In the genomic region with DNA sequence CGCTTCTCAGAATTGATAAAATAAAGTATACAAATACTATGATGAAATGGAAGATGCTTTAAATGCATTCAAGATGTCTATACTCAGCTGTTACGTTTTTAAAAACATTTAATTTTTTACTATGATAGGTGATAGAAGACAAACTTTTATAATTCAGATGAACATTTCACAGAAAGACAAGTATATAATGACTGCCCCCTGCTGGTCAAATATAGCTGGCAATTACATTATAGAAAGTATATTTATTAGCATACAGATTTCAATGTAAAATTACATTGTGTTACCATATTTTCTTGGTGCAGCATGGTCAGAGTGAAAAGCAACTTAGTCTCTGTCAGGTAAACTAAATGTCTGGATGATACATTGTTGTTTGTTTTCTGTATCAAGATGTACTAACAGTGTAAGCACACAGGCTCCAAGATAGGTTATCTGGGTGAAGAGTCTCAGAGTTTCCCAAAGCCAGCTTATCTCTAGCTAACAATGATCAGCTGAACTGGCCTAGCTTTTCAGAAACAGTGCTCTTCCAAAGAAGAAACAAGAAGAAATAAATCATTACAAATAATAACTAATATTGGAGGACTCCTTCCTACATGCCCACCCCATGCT, we compare ENCODE assay signal across 9 cellular contexts. TPM values are rescaled to one million over a fixed set of nuclear protein-coding genes. Genes with fewer than 3 reads are reported as not detected.
DNase-seq lines count a peak whose midpoint lies in the region; ATAC-seq and TF ChIP-seq lines count a peak whose summit lies in the region.
"Had no signal": no experiment of that assay in that cellular context is flagged by ENCODE, and none has a peak within 500 bp of the region (broad histone marks: within the 10 kb centered on the region; RNA-seq: fewer than 3 reads in every experiment).

No MANE protein-coding gene starts in this region.

- H3K27me3 Mint-ChIP-seq in activated naive CD4-positive, alpha-beta T cell treated with anti-CD3 and anti-CD28 coated beads for 36 hours (ENCODE audit: low read depth) = no peaks in the 10 kb centered on the region
- no peaks in the 10 kb centered on the region for H3K27me3 Mint-ChIP-seq in mesothelial cell of epicardium (ENCODE audit: low read depth)

- no peak for ATAC-seq in body of pancreas
- ATAC-seq in GM18519 (IDR thresholded peaks at IDR 0.05; ENCODE audit: low FRiP score, unreplicated experiment) = no peak
- ATAC-seq in GM18861 (IDR thresholded peaks at IDR 0.05; ENCODE audit: unreplicated experiment) = no peak
- no peak for ATAC-seq in GM21447 (IDR thresholded peaks at IDR 0.05; ENCODE audit: unreplicated experiment)
- ATAC-seq: activated naive CD4-positive, alpha-beta T cell treated with anti-CD3 and anti-CD28 coated beads, Interleukin-2, amount 50 U/mL, for 72 hours had no signal

- H3K27ac ChIP-seq in body of pancreas = no peak overlapping the region

- peak; percentile 27 for DNase-seq in activated naive CD4-positive, alpha-beta T cell treated with anti-CD3 and anti-CD28 coated beads for 36 hours
- no peak for DNase-seq in activated naive CD4-positive, alpha-beta T cell (lab: John Stamatoyannopoulos, UW)
- DNase-seq in MV-4-11 (lab: John Stamatoyannopoulos, UW) = peak; percentile 2
- peak; percentile 12 to 21 (median 16) for DNase-seq in body of pancreas
- DNase-seq in mesothelial cell of epicardium (ENCODE audit: low spot score in 2 of 2, unreplicated experiment in 2 of 2) = no peak

- no peak for TF ChIP-seq POLR2A in body of pancreas (IDR thresholded peaks at IDR 0.05)

- TF ChIP-seq CTCF in body of pancreas (IDR thresholded peaks at IDR 0.05) (peak; percentile 27 to 64 (median 49)), mesothelial cell of epicardium (IDR thresholded peaks at IDR 0.05; ENCODE audit: unreplicated experiment) (peak; percentile 90)

- intact Hi-C loops in activated naive CD4-positive, alpha-beta T cell treated with anti-CD3 and anti-CD28 coated beads for 36 hours (cut with micrococcal nuclease) = loop anchor here (1.0 to 5.0 kb wide), 3 partner anchors 240 to 419 kb away; no protein-coding TSS in a partner anchor
- intact Hi-C loops in body of pancreas (cut with DNase I) = loop anchor here (10.0 kb wide), 1 partner anchor 242 kb away; no protein-coding TSS in a partner anchor

- no peaks in the 10 kb centered on the region for H3K4me1 Mint-ChIP-seq in activated naive CD4-positive, alpha-beta T cell treated with anti-CD3 and anti-CD28 coated beads for 36 hours (ENCODE audit: low read depth)
- no peaks in the 10 kb centered on the region for H3K4me1 Mint-ChIP-seq in mesothelial cell of epicardium

- no peaks in the 10 kb centered on the region for H3K36me3 Mint-ChIP-seq in activated naive CD4-positive, alpha-beta T cell treated with anti-CD3 and anti-CD28 coated beads for 36 hours (ENCODE audit: low read depth)
- H3K36me3 Mint-ChIP-seq in mesothelial cell of epicardium = peaks cover 1% of the 10 kb centered on the region
- H3K36me3 Mint-ChIP-seq: activated naive CD4-positive, alpha-beta T cell treated with anti-CD3 and anti-CD28 coated beads, Interleukin-2, amount 50 U/mL, for 72 hours had no signal

- H3K27me3 ChIP-seq in body of pancreas = no peaks in the 10 kb centered on the region

- no peaks in the 10 kb centered on the region for H3K4me1 ChIP-seq in body of pancreas

- no peaks in the 10 kb centered on the region for H3K36me3 ChIP-seq in body of pancreas (replicated peaks in 1 of 2; ENCODE audit: insufficient read depth in 1 of 2, low read depth in 2 of 2)

- no peak overlapping the region for H3K4me3 ChIP-seq in body of pancreas

- CTCF ChIA-PET in activated naive CD4-positive, alpha-beta T cell treated with anti-CD3 and anti-CD28 coated beads for 36 hours (lab: Charles Lee) = interaction anchor here (0.6 to 3.1 kb wide), 12 partner anchors 8 to 244 kb away, joined by 3 to 22 read pairs (median 4); no protein-coding TSS in a partner anchor

- no peak overlapping the region for H3K4me3 Mint-ChIP-seq in activated naive CD4-positive, alpha-beta T cell treated with anti-CD3 and anti-CD28 coated beads for 36 hours
- no peak overlapping the region for H3K4me3 Mint-ChIP-seq in mesothelial cell of epicardium

- H3K9me3 ChIP-seq in body of pancreas = no peaks in the 10 kb centered on the region

- H3K9me3 Mint-ChIP-seq in activated naive CD4-positive, alpha-beta T cell treated with anti-CD3 and anti-CD28 coated beads for 36 hours = no peaks in the 10 kb centered on the region
- peaks cover 13% of the 10 kb centered on the region for H3K9me3 Mint-ChIP-seq in mesothelial cell of epicardium
- H3K9me3 Mint-ChIP-seq: activated naive CD4-positive, alpha-beta T cell treated with anti-CD3 and anti-CD28 coated beads, Interleukin-2, amount 50 U/mL, for 72 hours had no signal

- WGBS in body of pancreas, 2 donors = 41 to 51% methylated on average over 2 of the region's 2 CpGs

- H3K27ac Mint-ChIP-seq in activated naive CD4-positive, alpha-beta T cell treated with anti-CD3 and anti-CD28 coated beads for 36 hours = no peak overlapping the region
- H3K27ac Mint-ChIP-seq in mesothelial cell of epicardium = no peak overlapping the region
- H3K27ac Mint-ChIP-seq: activated naive CD4-positive, alpha-beta T cell treated with anti-CD3 and anti-CD28 coated beads, Interleukin-2, amount 50 U/mL, for 72 hours had no signal

RNA-seq across cellular contexts. Expression of gene SRPX, which starts 54.1 kb away (rescaled TPM):
- not detected for total RNA-seq in activated naive CD4-positive, alpha-beta T cell treated with anti-CD3 and anti-CD28 coated beads for 36 hours
- 10 to 100 TPM; 42.5 to 78.4 TPM for total RNA-seq in body of pancreas
- total RNA-seq in mesothelial cell of epicardium = 14.5 to 18.6 TPM (median 17.1 TPM) in 3 replicates
- total RNA-seq: activated naive CD4-positive, alpha-beta T cell treated with anti-CD3 and anti-CD28 coated beads, Interleukin-2, amount 50 U/mL, for 72 hours had no signal

Comparison
In these comparisons a context has a peak if more than half of its experiments do, and no peak if none do; other contexts are left out.
1. DNase-seq: peak in activated naive CD4-positive, alpha-beta T cell treated with anti-CD3 and anti-CD28 coated beads for 36 hours (single experiment), MV-4-11 (single experiment) and body of pancreas (4 of 4); none in activated naive CD4-positive, alpha-beta T cell (0 of 4) and mesothelial cell of epicardium (0 of 2).
2. RNA of gene SRPX, which starts 54.1 kb away (total RNA-seq): 42.5 to 78.4 TPM in body of pancreas and 14.5 to 18.6 TPM in mesothelial cell of epicardium; not detected in activated naive CD4-positive, alpha-beta T cell treated with anti-CD3 and anti-CD28 coated beads for 36 hours; every median in the first group is over 10 times any median in the second.